8 cellular contexts compared by ENCODE assay signal in genomic region chr19:32693151-32694108, GRCh38. TPM values are rescaled to one million over a fixed set of nuclear protein-coding genes. Genes with fewer than 3 reads are reported as not detected.
A peak's percentile ranks its signal among the peaks of the same experiment; 100 is the strongest.
DNase-seq lines count a peak whose midpoint lies in the region; ATAC-seq, FAIRE-seq and TF ChIP-seq lines count a peak whose summit lies in the region.
"Not testable (repeated sequence)": the region's sequence is repeated elsewhere in the genome, so short reads cannot be mapped to it uniquely, and the experiment has no call there.

No MANE protein-coding gene starts in this region.

- peak in 6 of 7 experiments; percentile 18 to 75 (median 50) for DNase-seq in CD8-positive, alpha-beta T cell
- DNase-seq in IMR-90; RWPE2 (ENCODE audit: low spot score); choroid plexus epithelial cell (ENCODE audit: low read depth); keratinocyte (ENCODE audit: low read depth, low spot score); thoracic aorta (ENCODE audit: low spot score): not testable (repeated sequence)
- DNase-seq in activated CD8-positive, alpha-beta memory T cell treated with anti-CD3 and anti-CD28 coated beads, Interleukin-2, amount 50 U/mL, for 48 hours = peak; percentile 75

- not testable (repeated sequence) for H3K9ac ChIP-seq in IMR-90 (ENCODE audit: low read depth, low read length); rectal smooth muscle tissue (ENCODE audit: low read length)
- H3K9ac ChIP-seq in keratinocyte (ENCODE audit: control insufficient read depth, extremely low read depth, insufficient read depth, low read length) = peak overlapping the region; percentile 87

- CTCF ChIA-PET in CD8-positive, alpha-beta T cell (lab: Charles Lee) = interaction anchor here (0.9 kb wide), 1 partner anchor 16 kb away, joined by 3 read pairs; no protein-coding TSS in a partner anchor
- CTCF ChIA-PET in IMR-90 (lab: Yijun Ruan, JAX) = not testable (repeated sequence)

- H2BK15ac ChIP-seq in IMR-90 (ENCODE audit: low read depth, low read length) = not testable (repeated sequence)

- dilution Hi-C loops in IMR-90 (cut with HindIII; ENCODE audit: low sequenced_read_pairs, unreplicated experiment); keratinocyte (cut with MboI; ENCODE audit: extremely low pct_ligation_motif_present, low sequenced_read_pairs): not testable (repeated sequence)

- H3K4me1 ChIP-seq in CD8-positive, alpha-beta T cell (ENCODE audit: insufficient read depth, low read length) = peaks cover 35% of the 10 kb centered on the region
- not testable (repeated sequence) for H3K4me1 ChIP-seq in IMR-90 (ENCODE audit: control insufficient read depth, insufficient read depth, low read length); rectal smooth muscle tissue (ENCODE audit: control insufficient read depth, insufficient read depth, low read length)
- H3K4me1 ChIP-seq in RWPE2 (ENCODE audit: insufficient read depth, poor library complexity, severe bottlenecking) (peaks cover 15% of the 10 kb centered on the region), keratinocyte (ENCODE audit: control insufficient read depth, extremely low read depth, insufficient read depth, low read length) (peaks cover 25% of the 10 kb centered on the region), thoracic aorta (ENCODE audit: control insufficient read depth in 1 of 2, low read depth in 2 of 2) (peaks cover 27 to 38% of the 10 kb centered on the region in 2 donors)

- peaks cover 10 to 37% of the 10 kb centered on the region in 2 experiments for H3K79me1 ChIP-seq in IMR-90 (ENCODE audit: low read depth in 1 of 2, low read length in 2 of 2)

- H2AK9ac ChIP-seq in IMR-90 (replicated peaks; ENCODE audit: low read depth, low read length, poor library complexity) = not testable (repeated sequence)

- not testable (repeated sequence) for H3K9me3 Mint-ChIP-seq in CD8-positive, alpha-beta T cell

- H4K5ac ChIP-seq in IMR-90 (ENCODE audit: low read depth, low read length) = not testable (repeated sequence)

- H3K4me1 Mint-ChIP-seq in CD8-positive, alpha-beta T cell (ENCODE audit: low read depth) = peaks cover 69% of the 10 kb centered on the region

- peak; percentile 41 for ATAC-seq in CD8-positive, alpha-beta T cell
- not testable (repeated sequence) for ATAC-seq in IMR-90 (ENCODE audit: low read depth); RWPE2 (ENCODE audit: low read depth); thoracic aorta (ENCODE audit: insufficient number of reproducible peaks, low FRiP score, low read depth)

- not testable (repeated sequence) for H2AFZ ChIP-seq in IMR-90 (replicated peaks; ENCODE audit: low read length, poor library complexity); keratinocyte (ENCODE audit: control insufficient read depth, low read length)

- H3K4me3 ChIP-seq in CD8-positive, alpha-beta T cell (ENCODE audit: low read depth, low read length) = peak overlapping the region; percentile 60
- H3K4me3 ChIP-seq in IMR-90 (ENCODE audit: insufficient read depth, low read depth, low read length) = not testable (repeated sequence)
- peak overlapping the region; percentile 79 for H3K4me3 ChIP-seq in RWPE2 (ENCODE audit: severe bottlenecking)
- peak overlapping the region; percentile 71 for H3K4me3 ChIP-seq in choroid plexus epithelial cell (ENCODE audit: low read depth, low read length)
- H3K4me3 ChIP-seq in keratinocyte (ENCODE audit: control insufficient read depth in 2 of 3, extremely low read depth in 1 of 3, insufficient read depth in 2 of 3, low read depth in 1 of 3, low read length in 3 of 3) = peak overlapping the region; percentile 51 to 90 (median 88)
- peak overlapping the region; percentile 73 for H3K4me3 ChIP-seq in rectal smooth muscle tissue (ENCODE audit: low read length)
- peak overlapping the region; percentile 85 for H3K4me3 ChIP-seq in thoracic aorta

- FAIRE-seq in keratinocyte (lab: Jason Lieb, UNC) = not testable (repeated sequence)

- peak overlapping the region; percentile 90 for H3K27ac Mint-ChIP-seq in CD8-positive, alpha-beta T cell

- peak overlapping the region; percentile 35 for H3K27ac ChIP-seq in CD8-positive, alpha-beta T cell (ENCODE audit: low read depth, low read length)
- H3K27ac ChIP-seq in IMR-90 (ENCODE audit: insufficient read depth, low read length); rectal smooth muscle tissue (ENCODE audit: low read depth, low read length); thoracic aorta: not testable (repeated sequence)
- H3K27ac ChIP-seq in RWPE2 (ENCODE audit: poor library complexity, severe bottlenecking) = peak overlapping the region; percentile 52
- peak overlapping the region; percentile 78 for H3K27ac ChIP-seq in keratinocyte (ENCODE audit: control insufficient read depth, insufficient read depth, low read length)

- peak overlapping the region; percentile 92 for H3K4me3 Mint-ChIP-seq in CD8-positive, alpha-beta T cell

- TF ChIP-seq RAD21 in IMR-90 (IDR thresholded peaks at IDR 0.05; ENCODE audit: low read length) = not testable (repeated sequence)

- H3K4me2 ChIP-seq in IMR-90 (ENCODE audit: low read depth, low read length) = peak overlapping the region; percentile 89
- H3K4me2 ChIP-seq in keratinocyte (ENCODE audit: control insufficient read depth, extremely low read depth, insufficient read depth, low read depth, low read length) = peak overlapping the region; percentile 70

- not testable (repeated sequence) for H4K91ac ChIP-seq in IMR-90 (ENCODE audit: insufficient read depth, low read depth, low read length)

- not testable (repeated sequence) for H3K36me3 ChIP-seq in CD8-positive, alpha-beta T cell (ENCODE audit: insufficient read depth, low read length); IMR-90 (ENCODE audit: control insufficient read depth, insufficient read depth, low read length); keratinocyte (ENCODE audit: control insufficient read depth in 2 of 2, extremely low read depth in 1 of 2, insufficient read depth in 2 of 2, low read length in 2 of 2); rectal smooth muscle tissue (ENCODE audit: control insufficient read depth, insufficient read depth, low read length); thoracic aorta
- peaks cover 37% of the 10 kb centered on the region for H3K36me3 ChIP-seq in RWPE2 (ENCODE audit: low read depth)

- not testable (repeated sequence) for H3K27me3 ChIP-seq in CD8-positive, alpha-beta T cell (ENCODE audit: insufficient read depth, low read length); IMR-90 (ENCODE audit: control insufficient read depth, insufficient read depth, low read length); RWPE2 (ENCODE audit: insufficient read depth, poor library complexity, severe bottlenecking); keratinocyte (ENCODE audit: control insufficient read depth, extremely low read depth, insufficient read depth, low read length); rectal smooth muscle tissue (ENCODE audit: control insufficient read depth, insufficient read depth, low read length); thoracic aorta (replicated peaks; ENCODE audit: insufficient read depth)

- in situ Hi-C loops in IMR-90 (cut with MboI; ENCODE audit: low sequenced_read_pairs) = not testable (repeated sequence)

- peaks cover 43% of the 10 kb centered on the region for H3K36me3 Mint-ChIP-seq in CD8-positive, alpha-beta T cell

- H2AK5ac ChIP-seq in IMR-90 (ENCODE audit: low read depth, low read length) = not testable (repeated sequence)

- not testable (repeated sequence) for H3K9me3 ChIP-seq in CD8-positive, alpha-beta T cell (ENCODE audit: low read length); IMR-90 (ENCODE audit: control insufficient read depth, insufficient read depth, low read length); RWPE2 (ENCODE audit: severe bottlenecking); keratinocyte (ENCODE audit: control insufficient read depth, low read depth, low read length); thoracic aorta

- not testable (repeated sequence) for H4K20me1 ChIP-seq in IMR-90 (ENCODE audit: insufficient read depth, low read length); keratinocyte (ENCODE audit: control insufficient read depth, extremely low read depth, insufficient read depth, low read length)

- not testable (repeated sequence) for TF ChIP-seq POLR2A in IMR-90 (IDR thresholded peaks at IDR 0.05; ENCODE audit: low read depth, low read length)

- H3K23ac ChIP-seq in IMR-90 (ENCODE audit: low read depth, low read length) = not testable (repeated sequence)

- TF ChIP-seq CTCF in CD8-positive, alpha-beta T cell (IDR thresholded peaks at IDR 0.05); IMR-90 (conservative IDR thresholded peaks at IDR 0.05; ENCODE audit: low read depth, low read length); RWPE2 (IDR thresholded peaks at IDR 0.05; ENCODE audit: poor library complexity, severe bottlenecking); choroid plexus epithelial cell (conservative IDR thresholded peaks at IDR 0.05; ENCODE audit: low read depth, low read length); keratinocyte (optimal IDR thresholded peaks at IDR 0.05 in 1 of 3, IDR thresholded peaks at IDR 0.05 in 1 of 3, conservative IDR thresholded peaks at IDR 0.05 in 1 of 3; ENCODE audit: extremely low read depth in 1 of 3, insufficient read depth in 2 of 3, low read length in 3 of 3); thoracic aorta (IDR thresholded peaks at IDR 0.05): not testable (repeated sequence)

- not testable (repeated sequence) for H4K8ac ChIP-seq in IMR-90 (ENCODE audit: low read depth in 2 of 2, low read length in 2 of 2)

- intact Hi-C loops in CD8-positive, alpha-beta T cell (cut with DNase I, micrococcal nuclease) = loop anchor here (5.0 to 10.0 kb wide), 7 partner anchors 51 to 1521 kb away; partner anchors contain the start of genes PDCD5 (in 2 of the 2), CEP89 (in 1 of the 2) and FAAP24 (in 1 of the 2)
- intact Hi-C loops in IMR-90 (cut with micrococcal nuclease) = loop anchor here (5.0 kb wide), 1 partner anchor 279 kb away; the partner anchor contains the start of genes CEP89 and FAAP24

- not testable (repeated sequence) for H3K56ac ChIP-seq in IMR-90 (ENCODE audit: extremely low read depth, insufficient read depth, low read length)

- POLR2A ChIA-PET in CD8-positive, alpha-beta T cell (lab: Charles Lee) = interaction anchor here (1.1 kb wide), 1 partner anchor 18 kb away, joined by 5 read pairs; the partner anchor contains the start of gene ANKRD27
- POLR2A ChIA-PET in IMR-90 (lab: Charles Lee; ENCODE audit: unreplicated experiment) = not testable (repeated sequence)

- H3K14ac ChIP-seq in IMR-90 (replicated peaks; ENCODE audit: low read depth, low read length) = not testable (repeated sequence)

- not testable (repeated sequence) for H3K18ac ChIP-seq in IMR-90 (ENCODE audit: low read depth, low read length)

- not testable (repeated sequence) for H3K27me3 Mint-ChIP-seq in CD8-positive, alpha-beta T cell (ENCODE audit: low read depth)

- H3K79me2 ChIP-seq in keratinocyte (ENCODE audit: control insufficient read depth, insufficient read depth, low read length) = peaks cover 64% of the 10 kb centered on the region

- not testable (repeated sequence) for H2BK5ac ChIP-seq in IMR-90 (ENCODE audit: low read depth, low read length, poor library complexity, severe bottlenecking)

- not testable (repeated sequence) for H2BK20ac ChIP-seq in IMR-90 (ENCODE audit: low read depth, low read length)

- BruUV-seq in IMR-90 (replicated peaks; lab: Mats Ljungman, UMichigan) = not testable (repeated sequence)

- 100% methylated on average over 2 of the region's 20 CpGs; no CpG with 5 or more reads in 1 of the 2 experiments for WGBS in IMR-90 (ENCODE audit: extremely low coverage in 2 of 2, insufficient read length in 1 of 2), 2 experiments

- not testable (repeated sequence) for H3K9me1 ChIP-seq in IMR-90 (ENCODE audit: insufficient read depth, low read length); keratinocyte (ENCODE audit: control insufficient read depth, extremely low read depth, insufficient read depth, low read length)

- not testable (repeated sequence) for H3K4ac ChIP-seq in IMR-90 (ENCODE audit: low read depth, low read length)

- H2BK120ac ChIP-seq in IMR-90 (ENCODE audit: low read depth, low read length) = not testable (repeated sequence)

RNA-seq across cellular contexts. Expression of gene NUDT19, which starts 1.8 kb away (rescaled TPM):
- 10 to 100 TPM; 15.3 to 18.0 TPM for total RNA-seq in CD8-positive, alpha-beta T cell
- total RNA-seq in IMR-90 (2012; rRNA removed) (4.5 and 6.4 TPM in 2 replicates), thoracic aorta (10 to 100 TPM in 1 of 2 donors, 1 to 10 TPM in 1; 5.7 to 11.7 TPM)
- polyA plus RNA-seq in IMR-90 (2012; rRNA removed) (3.4 and 4.1 TPM in 2 replicates), keratinocyte (7.7 to 17.1 TPM (median 12.2 TPM) in 3 replicates)
- polyA plus RNA-seq in IMR-90 (2012; cell fraction: cytosol; rRNA removed) = 1.6 and 3.0 TPM in 2 replicates
- 1.8 and 1.9 TPM in 2 replicates for polyA plus RNA-seq in IMR-90 (2012; cell fraction: nucleus; rRNA removed; ENCODE audit: low replicate concordance)
- polyA plus RNA-seq in keratinocyte (2011; ENCODE audit: low read depth) = 2.2 TPM
- 10.2 and 15.3 TPM in 2 replicates for polyA plus RNA-seq in keratinocyte (2011; cell fraction: cytosol; rRNA removed)
- polyA plus RNA-seq in keratinocyte (2011; cell fraction: nucleus; rRNA removed) = 16.7 and 18.3 TPM in 2 replicates
- polyA plus RNA-seq in keratinocyte (2012; ENCODE audit: low replicate concordance) = 10.7 and 15.3 TPM in 2 replicates
- polyA minus RNA-seq in keratinocyte = 7.3 to 10.2 TPM (median 10.0 TPM) in 3 replicates
- 25.5 TPM for polyA minus RNA-seq in keratinocyte (2011; cell fraction: cytosol; rRNA and poly(A)+ RNA removed)
- 12.3 and 14.4 TPM in 2 replicates for polyA minus RNA-seq in keratinocyte (2011; cell fraction: nucleus; rRNA and poly(A)+ RNA removed)

RNA-seq across cellular contexts. Expression of gene RGS9BP, which starts 17.8 kb away (rescaled TPM):
- total RNA-seq in CD8-positive, alpha-beta T cell = under 1 TPM; 0.16 to 0.31 TPM
- total RNA-seq in IMR-90 (2012; rRNA removed) (0.18 and 0.28 TPM in 2 replicates), thoracic aorta (under 1 TPM in 1 of 2 donors, not detected in 1; 0.42 TPM)
- polyA plus RNA-seq in IMR-90 (2012; rRNA removed) (0.03 and 0.06 TPM in 2 replicates), keratinocyte (0.01 to 0.05 TPM (median 0.03 TPM) in 3 replicates)
- 0.01 and 0.09 TPM in 2 replicates for polyA plus RNA-seq in IMR-90 (2012; cell fraction: cytosol; rRNA removed)
- 0.05 and 0.09 TPM in 2 replicates for polyA plus RNA-seq in IMR-90 (2012; cell fraction: nucleus; rRNA removed; ENCODE audit: low replicate concordance)
- not detected for polyA plus RNA-seq in keratinocyte (2011; ENCODE audit: low read depth)
- 0.03 TPM in 1 of 2 replicates, not detected in the other for polyA plus RNA-seq in keratinocyte (2011; cell fraction: cytosol; rRNA removed)
- 0.04 and 0.05 TPM in 2 replicates for polyA plus RNA-seq in keratinocyte (2011; cell fraction: nucleus; rRNA removed)
- 0.14 TPM in 1 of 2 replicates, not detected in the other for polyA plus RNA-seq in keratinocyte (2012; ENCODE audit: low replicate concordance)
- polyA minus RNA-seq in keratinocyte = 0.07 TPM in 1 of 3 replicates, not detected in the others
- polyA minus RNA-seq in keratinocyte (2011; cell fraction: cytosol; rRNA and poly(A)+ RNA removed) = not detected
- not detected in 2 replicates for polyA minus RNA-seq in keratinocyte (2011; cell fraction: nucleus; rRNA and poly(A)+ RNA removed)

RNA-seq across cellular contexts. Expression of gene ANKRD27, which starts 18.4 kb away (rescaled TPM):
- total RNA-seq in CD8-positive, alpha-beta T cell = 10 to 100 TPM; 15.2 to 16.0 TPM
- total RNA-seq in IMR-90 (2012; rRNA removed) (31.4 and 35.0 TPM in 2 replicates), thoracic aorta (10 to 100 TPM; 26.8 to 33.8 TPM)
- polyA plus RNA-seq in IMR-90 (2012; rRNA removed) (15.7 and 16.7 TPM in 2 replicates), keratinocyte (29.0 to 34.5 TPM (median 31.6 TPM) in 3 replicates)
- polyA plus RNA-seq in IMR-90 (2012; cell fraction: cytosol; rRNA removed) = 10.6 TPM in 2 replicates
- polyA plus RNA-seq in IMR-90 (2012; cell fraction: nucleus; rRNA removed; ENCODE audit: low replicate concordance) = 20.8 and 40.6 TPM in 2 replicates
- 11.1 TPM for polyA plus RNA-seq in keratinocyte (2011; ENCODE audit: low read depth)
- 20.8 and 26.8 TPM in 2 replicates for polyA plus RNA-seq in keratinocyte (2011; cell fraction: cytosol; rRNA removed)
- 47.2 and 49.6 TPM in 2 replicates for polyA plus RNA-seq in keratinocyte (2011; cell fraction: nucleus; rRNA removed)
- polyA plus RNA-seq in keratinocyte (2012; ENCODE audit: low replicate concordance) = 14.3 and 21.1 TPM in 2 replicates
- 25.4 to 61.2 TPM (median 57.0 TPM) in 3 replicates for polyA minus RNA-seq in keratinocyte
- 26.1 TPM for polyA minus RNA-seq in keratinocyte (2011; cell fraction: cytosol; rRNA and poly(A)+ RNA removed)
- 37.8 and 54.8 TPM in 2 replicates for polyA minus RNA-seq in keratinocyte (2011; cell fraction: nucleus; rRNA and poly(A)+ RNA removed)

RNA-seq across cellular contexts. Expression of gene TDRD12, which starts 26.1 kb away (rescaled TPM):
- under 1 TPM; 0.14 to 0.22 TPM for total RNA-seq in CD8-positive, alpha-beta T cell
- total RNA-seq in IMR-90 (2012; rRNA removed) (under 0.01 TPM in 2 replicates), thoracic aorta (not detected)
- polyA plus RNA-seq in IMR-90 (2012; rRNA removed) (0.03 and 0.07 TPM in 2 replicates), keratinocyte (0.04 TPM in 1 of 3 replicates, not detected in the others)
- not detected in 2 replicates for polyA plus RNA-seq in IMR-90 (2012; cell fraction: cytosol; rRNA removed)
- 0.05 and 0.08 TPM in 2 replicates for polyA plus RNA-seq in IMR-90 (2012; cell fraction: nucleus; rRNA removed; ENCODE audit: low replicate concordance)
- 0.34 TPM for polyA plus RNA-seq in keratinocyte (2011; ENCODE audit: low read depth)
- not detected in 2 replicates for polyA plus RNA-seq in keratinocyte (2011; cell fraction: cytosol; rRNA removed)
- polyA plus RNA-seq in keratinocyte (2011; cell fraction: nucleus; rRNA removed) = 0.08 and 0.11 TPM in 2 replicates
- polyA plus RNA-seq in keratinocyte (2012; ENCODE audit: low replicate concordance) = 0.32 TPM in 1 of 2 replicates, not detected in the other
- polyA minus RNA-seq in keratinocyte = not detected in 3 replicates
- not detected for polyA minus RNA-seq in keratinocyte (2011; cell fraction: cytosol; rRNA and poly(A)+ RNA removed)
- polyA minus RNA-seq in keratinocyte (2011; cell fraction: nucleus; rRNA and poly(A)+ RNA removed) = 0.23 TPM in 1 of 2 replicates, not detected in the other
